Comparison of ENCODE assay signal across 8 cellular contexts in genomic region chr3:107988464-107989156, GRCh38.
DNase-seq lines count a peak whose midpoint lies in the region; ATAC-seq and TF ChIP-seq lines count a peak whose summit lies in the region.

No MANE protein-coding gene starts in this region.

- intact Hi-C loops in A673 (cut with micrococcal nuclease; ENCODE audit: unreplicated experiment) (no loop called here), HCT116 (cut with micrococcal nuclease) (no loop called here), left colon (cut with DNase I, micrococcal nuclease) (no loop called here), spleen (cut with DNase I; ENCODE audit: low total_unique reads) (no loop called here)

- DNase-seq in A673 (ENCODE audit: low spot score) (peak; percentile 89), HCT116 (ENCODE audit: low read depth, low spot score) (no peak), left colon (peak; percentile 70 to 73), epidermal melanocyte (ENCODE audit: insufficient read length, low spot score) (no peak), NCI-H524 (lab: John Stamatoyannopoulos, UW) (no peak), NCI-H1930 (lab: John Stamatoyannopoulos, UW) (no peak), spleen (no peak)
- DNase-seq in activated effector memory CD4-positive, alpha-beta T cell treated with anti-CD3 and anti-CD28 coated beads, Interleukin-2, amount 50 U/mL, for 16 hours: peak; percentile 67

- TF ChIP-seq CTCF in A673 (conservative IDR thresholded peaks at IDR 0.05; ENCODE audit: low read depth, low read length) (no peak), HCT116 (IDR thresholded peaks at IDR 0.05 in 2 of 3, conservative IDR thresholded peaks at IDR 0.05 in 1 of 3; ENCODE audit: borderline replicate concordance in 1 of 3, insufficient read depth in 1 of 3, low read depth in 2 of 3, low read length in 2 of 3) (no peak), spleen (IDR thresholded peaks at IDR 0.05 in 8 of 11, conservative IDR thresholded peaks at IDR 0.05 in 3 of 11) (no peak)

- H3K9me2 ChIP-seq in HCT116 (ENCODE audit: insufficient read depth): no peaks in the 10 kb centered on the region

- H3K36me3 ChIP-seq in A673 (ENCODE audit: insufficient read depth, low read length, poor library complexity, severe bottlenecking) (no peaks in the 10 kb centered on the region), HCT116 (ENCODE audit: control insufficient read depth in 1 of 2, insufficient read depth in 2 of 2, low read length in 2 of 2) (no peaks in the 10 kb centered on the region), spleen (no peaks in the 10 kb centered on the region)

- RAD21 ChIA-PET in HCT116 (lab: Charles Lee; ENCODE audit: low non-redundant PET in 1 of 2, low total read pairs in 2 of 2, uncharacterized antibody in 2 of 2, unreplicated experiment in 2 of 2): no interaction called here

- no peaks in the 10 kb centered on the region for H4K20me1 ChIP-seq in HCT116 (ENCODE audit: insufficient read depth)

- H3K9me3 ChIP-seq in A673 (ENCODE audit: low read depth, low read length, poor library complexity, severe bottlenecking) (no peaks in the 10 kb centered on the region), HCT116 (ENCODE audit: control insufficient read depth in 1 of 2, insufficient read depth in 1 of 2, low read depth in 1 of 2, low read length in 2 of 2) (no peaks in the 10 kb centered on the region), spleen (no peaks in the 10 kb centered on the region)

- POLR2A ChIA-PET in A673 (lab: Charles Lee; ENCODE audit: low non-redundant PET) (no interaction called here), HCT116 (lab: Charles Lee) (no interaction called here)

- peak overlapping the region; percentile 47 for H3K4me2 ChIP-seq in HCT116 (ENCODE audit: low read length)

- CTCF ChIA-PET in A673 (lab: Charles Lee) (interaction anchor here (0.5 kb wide), 1 partner anchor 239 kb away, joined by 5 read pairs; no protein-coding TSS in a partner anchor), HCT116 (lab: Charles Lee) (no interaction called here)

- BruUV-seq in A673 (replicated peaks; lab: Mats Ljungman, UMichigan) (no TSS peak), HCT116 (replicated peaks; lab: Mats Ljungman, UMichigan) (no TSS peak)

- no peak overlapping the region for H2AFZ ChIP-seq in HCT116 (ENCODE audit: low read depth, low read length, poor library complexity, severe bottlenecking)

- H3K4me1 ChIP-seq in A673 (ENCODE audit: insufficient read depth, low read length, poor library complexity, severe bottlenecking) (peaks cover 29% of the 10 kb centered on the region), HCT116 (ENCODE audit: control insufficient read depth in 1 of 2, insufficient read depth in 2 of 2, low read length in 2 of 2) (peaks cover 0 to 26% of the 10 kb centered on the region in 2 experiments; a peak in 3 of 4 replicates), spleen (peaks cover 5 to 50% (median 27%) of the 10 kb centered on the region in 6 donors)

- H3K27me3 ChIP-seq in A673 (replicated peaks; ENCODE audit: insufficient read depth, low read depth, low read length, poor library complexity): no peaks in the 10 kb centered on the region
- no peaks in the 10 kb centered on the region for H3K27me3 ChIP-seq in HCT116 (ENCODE audit: insufficient read depth, low read length)
- H3K27me3 ChIP-seq in spleen (replicated peaks in 1 of 7): no peaks in the 10 kb centered on the region

- H3K27ac ChIP-seq in A673 (ENCODE audit: low read depth, low read length, poor library complexity, severe bottlenecking) (no peak overlapping the region), HCT116 (ENCODE audit: low read depth, low read length) (no peak overlapping the region), spleen (peak overlapping the region in 4 of 8 donors; percentile 8 to 63 (median 38))

- H3K4me3 ChIP-seq in A673 (ENCODE audit: low read depth, low read length, poor library complexity, severe bottlenecking) (no peak overlapping the region), HCT116 (replicated peaks in 1 of 2; ENCODE audit: low read depth in 1 of 2, low read length in 2 of 2) (no peak overlapping the region), spleen (no peak overlapping the region)

- H3K9ac ChIP-seq in HCT116 (ENCODE audit: low read length): no peak overlapping the region

- no peaks in the 10 kb centered on the region for H3K79me2 ChIP-seq in HCT116 (ENCODE audit: insufficient read depth, low read length)

- no peak for TF ChIP-seq POLR2A in HCT116 (IDR thresholded peaks at IDR 0.05; ENCODE audit: borderline replicate concordance, extremely low read depth, insufficient read depth, insufficient read length)
- TF ChIP-seq POLR2A in spleen (IDR thresholded peaks at IDR 0.05): no peak

- peak; percentile 60; the same call in 1 of the 2 replicates for ATAC-seq in HCT116
- ATAC-seq in left colon: peak; percentile 89

- TF ChIP-seq RAD21 in HCT116 (IDR thresholded peaks at IDR 0.05; ENCODE audit: low read depth): no peak

- 46 to 68% (median 60%) methylated on average over 6 of the region's 6 CpGs for WGBS in spleen, 5 donors

TF ChIP-seq in HCT116, 20 proteins besides CTCF, POLR2A, EP300 and RAD21:
- TF ChIP-seq EZH2 (IDR thresholded peaks at IDR 0.05) (no peak), TCF7L2 (IDR thresholded peaks at IDR 0.05; ENCODE audit: borderline replicate concordance, extremely low read depth, insufficient read depth, insufficient read length) (no peak), REST (IDR thresholded peaks at IDR 0.05; ENCODE audit: low read depth) (no peak), YY1 (IDR thresholded peaks at IDR 0.05; ENCODE audit: extremely low read depth, insufficient replicate concordance, low read depth, low read length) (no peak), ZBTB33 (IDR thresholded peaks at IDR 0.05; ENCODE audit: extremely low read depth, insufficient replicate concordance, low read length) (no peak), SRF (IDR thresholded peaks at IDR 0.05; ENCODE audit: low read depth) (no peak), JUND (IDR thresholded peaks at IDR 0.05) (peak; percentile 37; the same call in 1 of the 2 replicates), ZNF274 (IDR thresholded peaks at IDR 0.05; ENCODE audit: low read depth, low read length) (no peak), EZH2phosphoT487 (IDR thresholded peaks at IDR 0.05; ENCODE audit: borderline replicate concordance) (no peak), CBX3 (IDR thresholded peaks at IDR 0.05; ENCODE audit: low read depth) (no peak), MAX (IDR thresholded peaks at IDR 0.05) (no peak), ZFX (IDR thresholded peaks at IDR 0.05) (no peak), SP1 (IDR thresholded peaks at IDR 0.05; ENCODE audit: low read depth) (peak; percentile 13; the same call in 1 of the 2 replicates), CEBPB (IDR thresholded peaks at IDR 0.05; ENCODE audit: low read depth) (no peak), EGR1 (IDR thresholded peaks at IDR 0.05; ENCODE audit: low read depth) (no peak), POLR2AphosphoS5 (IDR thresholded peaks at IDR 0.05; ENCODE audit: low read depth, low read length) (no peak), FOSL1 (IDR thresholded peaks at IDR 0.05; ENCODE audit: low read depth) (peak; percentile 35; the same call in 1 of the 2 replicates), ELF1 (IDR thresholded peaks at IDR 0.05; ENCODE audit: borderline replicate concordance, low read depth) (peak; percentile 30; the same call in 1 of the 2 replicates), ATF3 (IDR thresholded peaks at IDR 0.05) (no peak)

Comparison
In these comparisons a context has a peak if more than half of its experiments do, and no peak if none do; other contexts are left out.
1. DNase-seq: peak in A673 (single experiment), activated effector memory CD4-positive, alpha-beta T cell treated with anti-CD3 and anti-CD28 coated beads, Interleukin-2, amount 50 U/mL, for 16 hours (single experiment) and left colon (2 of 2); none in HCT116 (single experiment), epidermal melanocyte (single experiment), NCI-H524 (0 of 2), NCI-H1930 (0 of 2) and spleen (single experiment).